In genomic region chr15:89863918-89864317, GRCh38 we compare ENCODE assay signal across 1 cellular context.
TF ChIP-seq lines count a peak whose summit lies in the region.

No MANE protein-coding gene starts in this region.

TF ChIP-seq in endothelial cell of umbilical vein, 7 proteins besides CTCF, POLR2A, EP300 and RAD21:
- TF ChIP-seq FOS (IDR thresholded peaks at IDR 0.05; ENCODE audit: borderline replicate concordance, insufficient read depth, low read length) = no peak
- TF ChIP-seq JUN (IDR thresholded peaks at IDR 0.05; ENCODE audit: borderline replicate concordance, insufficient read depth, insufficient read length, low read depth) = no peak
- no peak for TF ChIP-seq GATA2 (IDR thresholded peaks at IDR 0.05; ENCODE audit: insufficient read depth, insufficient read length, low read depth, low read length)
- no peak for TF ChIP-seq MAX (IDR thresholded peaks at IDR 0.05; ENCODE audit: insufficient read depth, insufficient read length)
- TF ChIP-seq MYC (IDR thresholded peaks at IDR 0.05; ENCODE audit: low read depth, low read length) = no peak
- no peak for TF ChIP-seq EZH2 (IDR thresholded peaks at IDR 0.05; ENCODE audit: borderline replicate concordance, low read depth, low read length, severe bottlenecking)
- TF ChIP-seq POLR2AphosphoS5 (IDR thresholded peaks at IDR 0.05; ENCODE audit: insufficient read depth, low read depth, low read length) = no peak
